38 cellular contexts compared by ENCODE assay signal in genomic region chr11:31863170-31863929, GRCh38. TPM values are rescaled to one million over a fixed set of nuclear protein-coding genes. Genes with fewer than 3 reads are reported as not detected.
"Had no signal": no experiment of that assay in that cellular context is flagged by ENCODE, and none has a peak within 500 bp of the region (broad histone marks: within the 10 kb centered on the region; RNA-seq: fewer than 3 reads in every experiment).

No MANE protein-coding gene starts in this region.

- DNase-seq: activated CD4-positive, alpha-beta T cell treated with anti-CD3 and anti-CD28 coated beads for 48 hours; activated CD4-positive, alpha-beta T cell treated with anti-CD3 and anti-CD28 coated beads, Interleukin-2, amount 50 U/mL, for 48 hours; activated CD8-positive, alpha-beta memory T cell treated with anti-CD3 and anti-CD28 coated beads, Interleukin-2, amount 50 U/mL, for 4 hours; activated effector memory CD4-positive, alpha-beta T cell treated with anti-CD3 and anti-CD28 coated beads, Interleukin-2, amount 50 U/mL, for 16 hours; activated naive CD4-positive, alpha-beta T cell treated with anti-CD3 and anti-CD28 coated beads, Interleukin-2, amount 10 ng/mL, durations not matched to agents 7 days and 5 days; activated naive CD8-positive, alpha-beta T cell treated with anti-CD3 and anti-CD28 coated beads, Interleukin-2, amount 10 ng/mL, durations not matched to agents 7 days and 5 days; activated T-cell treated with anti-CD3 and anti-CD28 coated beads, Interleukin-2, amount 50 U/mL, for 1 hour; amniotic stem cell; brain microvascular endothelial cell; dorsolateral prefrontal cortex; foreskin fibroblast; head of caudate nucleus; hippocampal formation; immature natural killer cell; kidney; left colon; midbrain; naive thymus-derived CD4-positive, alpha-beta T cell; occipital lobe; psoas muscle; sigmoid colon; small intestine; stimulated activated CD4-positive, alpha-beta T cell treated with anti-CD3 and anti-CD28 coated beads, Interleukin-4, amount 100 ng/mL, for 24 hours; T-helper 9 cell; uterus had no signal

- FAIRE-seq: astrocyte, kidney, small intestine, TTC549 had no signal

- H3K4me1 ChIP-seq: parathyroid adenoma, psoas muscle, sigmoid colon, uterus had no signal

- H3K36me3 Mint-ChIP-seq: activated naive CD4-positive, alpha-beta T cell treated with anti-CD3 and anti-CD28 coated beads, Interleukin-2, amount 10 ng/mL, durations not matched to agents 7 days and 5 days; activated naive CD8-positive, alpha-beta T cell treated with anti-CD3 and anti-CD28 coated beads, Interleukin-2, amount 10 ng/mL, durations not matched to agents 7 days and 5 days; immature natural killer cell; stimulated activated effector memory CD8-positive, alpha-beta T cell treated with anti-CD3 and anti-CD28 coated beads, Interleukin-12 subunit alpha, Interleukin-12 subunit beta, amount 100 ng/mL, for 72 hours; type B pancreatic cell had no signal

- H3K9me3 Mint-ChIP-seq: activated naive CD4-positive, alpha-beta T cell treated with anti-CD3 and anti-CD28 coated beads, Interleukin-2, amount 10 ng/mL, durations not matched to agents 7 days and 5 days; activated naive CD8-positive, alpha-beta T cell treated with anti-CD3 and anti-CD28 coated beads, Interleukin-2, amount 10 ng/mL, durations not matched to agents 7 days and 5 days; activated T-helper 1 cell treated with anti-CD3 and anti-CD28 coated beads, Interleukin-12 subunit alpha, Interleukin-12 subunit beta, Interleukin-2, Interleukin-4 antibody, amounts not matched to agents 30 ng/mL and 10 ng/mL and 1 ng/mL, durations not matched to agents 14 hours and 24 hours and 36 hours; stimulated activated effector memory CD8-positive, alpha-beta T cell treated with anti-CD3 and anti-CD28 coated beads, Interleukin-12 subunit alpha, Interleukin-12 subunit beta, amount 100 ng/mL, for 72 hours; stimulated activated naive CD8-positive, alpha-beta T cell treated with anti-CD3 and anti-CD28 coated beads, Interleukin-15, Interleukin-2, amounts not matched to agents 100 ng/mL and 50 ng/mL, for 24 hours; T-helper 1 cell treated with Interleukin-12 subunit alpha and Interleukin-12 subunit beta and Interleukin-4 antibody, amounts not matched to agents 30 μg/mL and 1 μg/mL, for 36 hours; type B pancreatic cell had no signal

- H3K27ac Mint-ChIP-seq: activated naive CD4-positive, alpha-beta T cell treated with anti-CD3 and anti-CD28 coated beads, Interleukin-2, amount 10 ng/mL, durations not matched to agents 7 days and 5 days; activated naive CD8-positive, alpha-beta T cell treated with anti-CD3 and anti-CD28 coated beads, Interleukin-2, amount 10 ng/mL, durations not matched to agents 7 days and 5 days; activated T-helper 1 cell treated with anti-CD3 and anti-CD28 coated beads, Interleukin-12 subunit alpha, Interleukin-12 subunit beta, Interleukin-2, Interleukin-4 antibody, amounts not matched to agents 30 ng/mL and 10 ng/mL and 1 ng/mL, durations not matched to agents 14 hours and 24 hours and 36 hours; immature natural killer cell; naive thymus-derived CD4-positive, alpha-beta T cell; stimulated activated effector memory CD8-positive, alpha-beta T cell treated with anti-CD3 and anti-CD28 coated beads, Interleukin-12 subunit alpha, Interleukin-12 subunit beta, amount 100 ng/mL, for 72 hours; stimulated activated naive CD8-positive, alpha-beta T cell treated with anti-CD3 and anti-CD28 coated beads, Interleukin-15, Interleukin-2, amounts not matched to agents 100 ng/mL and 50 ng/mL, for 24 hours; T-helper 1 cell treated with Interleukin-12 subunit alpha and Interleukin-12 subunit beta and Interleukin-4 antibody, amounts not matched to agents 30 μg/mL and 1 μg/mL, for 36 hours; type B pancreatic cell had no signal

- H3K27me3 ChIP-seq: brain microvascular endothelial cell, uterus had no signal

- H3K4me3 ChIP-seq: coronary artery, dorsolateral prefrontal cortex, psoas muscle, sigmoid colon, uterus had no signal

- H3K4me3 Mint-ChIP-seq: activated naive CD4-positive, alpha-beta T cell treated with anti-CD3 and anti-CD28 coated beads, Interleukin-2, amount 10 ng/mL, durations not matched to agents 7 days and 5 days; activated naive CD8-positive, alpha-beta T cell treated with anti-CD3 and anti-CD28 coated beads, Interleukin-2, amount 10 ng/mL, durations not matched to agents 7 days and 5 days; activated T-helper 1 cell treated with anti-CD3 and anti-CD28 coated beads, Interleukin-12 subunit alpha, Interleukin-12 subunit beta, Interleukin-2, Interleukin-4 antibody, amounts not matched to agents 30 ng/mL and 10 ng/mL and 1 ng/mL, durations not matched to agents 14 hours and 24 hours and 36 hours; immature natural killer cell; naive thymus-derived CD4-positive, alpha-beta T cell; stimulated activated effector memory CD8-positive, alpha-beta T cell treated with anti-CD3 and anti-CD28 coated beads, Interleukin-12 subunit alpha, Interleukin-12 subunit beta, amount 100 ng/mL, for 72 hours; stimulated activated naive CD8-positive, alpha-beta T cell treated with anti-CD3 and anti-CD28 coated beads, Interleukin-15, Interleukin-2, amounts not matched to agents 100 ng/mL and 50 ng/mL, for 24 hours; T-helper 1 cell treated with Interleukin-12 subunit alpha and Interleukin-12 subunit beta and Interleukin-4 antibody, amounts not matched to agents 30 μg/mL and 1 μg/mL, for 36 hours; type B pancreatic cell had no signal

- H3K36me3 ChIP-seq: brain microvascular endothelial cell, sigmoid colon, uterus had no signal

- H3K27ac ChIP-seq: brain microvascular endothelial cell, coronary artery, dorsolateral prefrontal cortex, parathyroid adenoma, psoas muscle, sigmoid colon, uterus, VCaP had no signal

- H3K4me1 Mint-ChIP-seq: activated naive CD4-positive, alpha-beta T cell treated with anti-CD3 and anti-CD28 coated beads, Interleukin-2, amount 10 ng/mL, durations not matched to agents 7 days and 5 days; activated naive CD8-positive, alpha-beta T cell treated with anti-CD3 and anti-CD28 coated beads, Interleukin-2, amount 10 ng/mL, durations not matched to agents 7 days and 5 days; immature natural killer cell; naive thymus-derived CD4-positive, alpha-beta T cell; stimulated activated effector memory CD8-positive, alpha-beta T cell treated with anti-CD3 and anti-CD28 coated beads, Interleukin-12 subunit alpha, Interleukin-12 subunit beta, amount 100 ng/mL, for 72 hours had no signal

- H2AFZ ChIP-seq: parathyroid adenoma had no signal

- H3K9me3 ChIP-seq: psoas muscle, sigmoid colon, uterus had no signal

- H3K9ac ChIP-seq: parathyroid adenoma had no signal

- H3K79me2 ChIP-seq: parathyroid adenoma had no signal

RNA-seq across cellular contexts. Expression of gene PAX6, which starts 52.2 kb away (rescaled TPM):
- total RNA-seq: activated CD8-positive, alpha-beta memory T cell treated with anti-CD3 and anti-CD28 coated beads for 36 hours; activated naive CD8-positive, alpha-beta T cell treated with anti-CD3 and anti-CD28 coated beads, Interleukin-2, amount 10 ng/mL, durations not matched to agents 7 days and 5 days; activated T-helper 1 cell treated with anti-CD3 and anti-CD28 coated beads, Interleukin-12 subunit alpha, Interleukin-12 subunit beta, Interleukin-2, Interleukin-4 antibody, amounts not matched to agents 30 ng/mL and 10 ng/mL and 1 ng/mL, durations not matched to agents 14 hours and 24 hours and 36 hours; esophagus mucosa; kidney; naive thymus-derived CD4-positive, alpha-beta T cell; sigmoid colon; subcutaneous adipose tissue had no signal
- polyA plus RNA-seq: immature natural killer cell; naive thymus-derived CD4-positive, alpha-beta T cell; psoas muscle had no signal
